11 cellular contexts compared by ENCODE assay signal in the genomic region with DNA sequence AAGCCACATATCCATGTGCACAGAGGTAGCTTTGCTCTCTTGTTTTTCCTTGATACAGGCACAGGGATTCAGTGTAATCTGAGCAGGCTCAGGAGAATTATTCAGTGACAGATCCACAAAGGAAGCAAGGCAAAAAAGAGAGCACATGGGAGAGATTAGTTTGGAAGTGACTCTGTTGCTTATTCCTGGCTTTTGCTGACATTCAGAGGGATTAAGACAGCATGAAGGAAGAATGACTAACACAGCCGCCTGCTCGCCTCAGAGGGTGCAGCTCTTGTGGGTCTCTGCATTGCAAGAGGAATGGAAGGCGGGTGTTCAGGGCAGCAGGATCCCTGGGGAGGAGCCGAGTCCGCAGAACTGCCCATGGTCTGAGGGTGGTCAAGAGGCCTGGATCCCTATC.
DNase-seq lines count a peak whose midpoint lies in the region; ATAC-seq and TF ChIP-seq lines count a peak whose summit lies in the region.
"Had no signal": no experiment of that assay in that cellular context is flagged by ENCODE, and none has a peak within 500 bp of the region (broad histone marks: within the 10 kb centered on the region; RNA-seq: fewer than 3 reads in every experiment).

No MANE protein-coding gene starts in this region.

- no peak for ATAC-seq in HG02870 (IDR thresholded peaks at IDR 0.05; ENCODE audit: unreplicated experiment)
- ATAC-seq: HCT116 had no signal

- H3K27ac ChIP-seq in dorsolateral prefrontal cortex, result peak overlapping the region in 52 of 59 donors; percentile 1 to 83 (median 67)
- H3K27ac ChIP-seq: C4-2B had no signal

- intact Hi-C loops in dorsolateral prefrontal cortex (cut with DNase I), result no loop called here

- DNase-seq in AG10803 (ENCODE audit: low read depth), result peak; percentile 86
- peak; percentile 76 for DNase-seq in M059J (ENCODE audit: low read depth)
- peak in 6 of 10 donors; percentile 24 to 64 (median 54) for DNase-seq in dorsolateral prefrontal cortex
- peak; percentile 91 for DNase-seq in myocyte (ENCODE audit: low read depth)
- DNase-seq in NCI-H2171 treated with DMSO at 0.1 percent for 48 hours (lab: John Stamatoyannopoulos, UW), result no peak
- no peak for DNase-seq in RPMI8226
- DNase-seq in SKM-1 treated with dmso at 0.1 percent for 144 hours (lab: John Stamatoyannopoulos, UW; ENCODE audit: unreplicated experiment), result no peak
- DNase-seq: NCI-H526 had no signal

- H3K4me3 ChIP-seq in AG10803 (ENCODE audit: low read length) (no peak overlapping the region), dorsolateral prefrontal cortex (no peak overlapping the region)

- TF ChIP-seq CTCF in AG10803 (conservative IDR thresholded peaks at IDR 0.05; ENCODE audit: low read length) (no peak), dorsolateral prefrontal cortex (IDR thresholded peaks at IDR 0.05 in 54 of 56, conservative IDR thresholded peaks at IDR 0.05 in 2 of 56; ENCODE audit: low read depth in 1 of 56, partially characterized antibody in 56 of 56) (no peak)

- no peaks in the 10 kb centered on the region for H3K27me3 ChIP-seq in dorsolateral prefrontal cortex

Comparison
In these comparisons a context has a peak if more than half of its experiments do, and no peak if none do; other contexts are left out.
1. DNase-seq: peak in AG10803 (single experiment), M059J (single experiment), dorsolateral prefrontal cortex (6 of 10) and myocyte (single experiment); none in NCI-H2171 treated with DMSO at 0.1 percent for 48 hours (single experiment), RPMI8226 (single experiment) and SKM-1 treated with dmso at 0.1 percent for 144 hours (single experiment).